In the genomic region with DNA sequence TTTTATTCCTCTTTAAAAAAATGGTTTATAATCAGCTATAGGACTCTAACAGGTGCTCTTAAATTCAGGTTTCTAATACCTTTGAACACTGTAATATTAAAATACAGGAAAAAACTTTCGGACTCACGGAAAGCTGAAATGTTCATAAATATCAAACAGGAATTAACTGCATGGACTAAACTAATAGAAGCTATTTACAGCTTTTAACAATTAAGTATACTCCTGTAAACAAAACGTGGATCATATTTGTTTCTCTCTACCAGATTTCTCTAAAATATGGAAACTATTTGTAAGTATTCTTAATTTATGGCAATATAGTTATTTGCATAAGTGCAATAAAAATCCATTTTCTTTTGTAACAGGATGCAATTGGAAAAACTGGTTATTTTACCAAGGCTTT, we compare ENCODE assay signal across 17 cellular contexts.
DNase-seq lines count a peak whose midpoint lies in the region; FAIRE-seq and TF ChIP-seq lines count a peak whose summit lies in the region.
"Had no signal": no experiment of that assay in that cellular context is flagged by ENCODE, and none has a peak within 500 bp of the region (broad histone marks: within the 10 kb centered on the region; RNA-seq: fewer than 3 reads in every experiment).

No MANE protein-coding gene starts in this region.

- no peak overlapping the region for H3K9ac ChIP-seq in endothelial cell of umbilical vein (replicated peaks; ENCODE audit: extremely low read depth, insufficient read depth, low read length)
- H3K9ac ChIP-seq: BLaER1 treated with 17β-estradiol and CSF1 and Interleukin-3, amounts not matched to agents 10 nM and 100 nM had no signal

- intact Hi-C loops in endothelial cell of umbilical vein (cut with micrococcal nuclease) = no loop called here

- H3K27me3 ChIP-seq in endothelial cell of umbilical vein (ENCODE audit: control insufficient read depth in 2 of 2, insufficient read depth in 2 of 2, low read length in 2 of 2) = no peaks in the 10 kb centered on the region
- H3K27me3 ChIP-seq: BLaER1 treated with 17β-estradiol and CSF1 and Interleukin-3, amounts not matched to agents 10 nM and 100 nM had no signal

- in situ Hi-C loops in Caki2 (cut with HindIII; ENCODE audit: low pct_unique_long_range_greater_than_20kb, low sequenced_read_pairs) = no loop called here

- dilution Hi-C loops in endothelial cell of umbilical vein (cut with MboI; ENCODE audit: extremely low pct_ligation_motif_present, low sequenced_read_pairs) = no loop called here

- H3K4me3 ChIP-seq in endothelial cell of umbilical vein (replicated peaks in 1 of 3; ENCODE audit: insufficient read depth in 1 of 3, low read depth in 1 of 3, low read length in 3 of 3) = no peak overlapping the region
- H3K4me3 ChIP-seq: GM12878, GM23338 had no signal

- CTCF ChIA-PET in endothelial cell of umbilical vein (lab: Charles Lee) = interaction anchor here (0.7 kb wide), 1 partner anchor 24 kb away, joined by 3 read pairs; no protein-coding TSS in a partner anchor

- TF ChIP-seq POLR2A in endothelial cell of umbilical vein (IDR thresholded peaks at IDR 0.05; ENCODE audit: low read depth, low read length) = no peak

- H2AFZ ChIP-seq in endothelial cell of umbilical vein (ENCODE audit: low read depth, low read length) = no peak overlapping the region
- H2AFZ ChIP-seq: GM23338 had no signal

- no peaks in the 10 kb centered on the region for H3K79me2 ChIP-seq in endothelial cell of umbilical vein (ENCODE audit: control insufficient read depth, insufficient read depth, low read length)

- peak; percentile 16 for DNase-seq in Caki2 (ENCODE audit: low read depth)
- DNase-seq in GM19239 (ENCODE audit: insufficient read length, low spot score) = no peak
- DNase-seq in OCI-M1 (lab: John Stamatoyannopoulos, UW) = peak; percentile 43
- peak; percentile 21 for DNase-seq in endothelial cell of umbilical vein (ENCODE audit: low read depth, low spot score)
- no peak for DNase-seq in NCI-H226
- DNase-seq in NCI-H69 (lab: John Stamatoyannopoulos, UW) = no peak
- DNase-seq in NCI-H2196 treated with DMSO at 0.1 percent for 48 hours (lab: John Stamatoyannopoulos, UW; ENCODE audit: unreplicated experiment) = no peak
- DNase-seq in DMS 273 treated with DMSO at 0.1 percent for 48 hours (lab: John Stamatoyannopoulos, UW) = no peak
- DNase-seq: ACHN, Calu3, DND-41, H7, IMR-90 had no signal

- H3K36me3 ChIP-seq in endothelial cell of umbilical vein (ENCODE audit: control insufficient read depth in 2 of 2, extremely low read depth in 1 of 2, insufficient read depth in 2 of 2, low read length in 2 of 2) = no peaks in the 10 kb centered on the region

- BruUV-seq in endothelial cell of umbilical vein (replicated peaks; lab: Mats Ljungman, UMichigan) = no TSS peak

- H3K9me1 ChIP-seq in endothelial cell of umbilical vein (replicated peaks; ENCODE audit: control insufficient read depth, extremely low read depth, insufficient read depth, low read length) = no peaks in the 10 kb centered on the region

- H3K4me2 ChIP-seq in endothelial cell of umbilical vein (ENCODE audit: insufficient read depth, low read length) = no peak overlapping the region
- H3K4me2 ChIP-seq: BLaER1 treated with 17β-estradiol and CSF1 and Interleukin-3, amounts not matched to agents 10 nM and 100 nM; GM23338 had no signal

- H3K4me1 ChIP-seq in endothelial cell of umbilical vein (ENCODE audit: control insufficient read depth, extremely low read depth, insufficient read depth, low read length) = no peaks in the 10 kb centered on the region

- POLR2A ChIA-PET in endothelial cell of umbilical vein (lab: Charles Lee) = no interaction called here

- H3K9me3 ChIP-seq in endothelial cell of umbilical vein (replicated peaks; ENCODE audit: control insufficient read depth, insufficient read depth, low read length) = peaks cover 7% of the 10 kb centered on the region

- H4K20me1 ChIP-seq in endothelial cell of umbilical vein (replicated peaks; ENCODE audit: control insufficient read depth, extremely low read depth, insufficient read depth, low read length) = no peaks in the 10 kb centered on the region
- H4K20me1 ChIP-seq: BLaER1 treated with 17β-estradiol and CSF1 and Interleukin-3, amounts not matched to agents 10 nM and 100 nM had no signal

- no peak overlapping the region for H3K27ac ChIP-seq in endothelial cell of umbilical vein (ENCODE audit: insufficient read depth, low read depth, low read length)
- H3K27ac ChIP-seq: BLaER1 treated with 17β-estradiol and CSF1 and Interleukin-3, amounts not matched to agents 10 nM and 100 nM had no signal

- FAIRE-seq in GM19239 (lab: Jason Lieb, UNC) (peak; percentile 35), endothelial cell of umbilical vein (lab: Jason Lieb, UNC) (no peak)
- FAIRE-seq: GM12878, GM18507 had no signal

- TF ChIP-seq CTCF in endothelial cell of umbilical vein (IDR thresholded peaks at IDR 0.05; ENCODE audit: extremely low read depth in 1 of 2, insufficient read depth in 1 of 2, low read depth in 1 of 2, low read length in 2 of 2) = no peak

TF ChIP-seq in endothelial cell of umbilical vein, 7 proteins besides CTCF, POLR2A, EP300 and RAD21:
- TF ChIP-seq GATA2 (IDR thresholded peaks at IDR 0.05; ENCODE audit: insufficient read depth, insufficient read length, low read depth, low read length) (no peak), MYC (IDR thresholded peaks at IDR 0.05; ENCODE audit: low read depth, low read length) (no peak), EZH2 (IDR thresholded peaks at IDR 0.05; ENCODE audit: borderline replicate concordance, low read depth, low read length, severe bottlenecking) (no peak), JUN (IDR thresholded peaks at IDR 0.05; ENCODE audit: borderline replicate concordance, insufficient read depth, insufficient read length, low read depth) (no peak), FOS (IDR thresholded peaks at IDR 0.05; ENCODE audit: borderline replicate concordance, insufficient read depth, low read length) (no peak), POLR2AphosphoS5 (IDR thresholded peaks at IDR 0.05; ENCODE audit: insufficient read depth, low read depth, low read length) (no peak)
- TF ChIP-seq, protein P1, sequence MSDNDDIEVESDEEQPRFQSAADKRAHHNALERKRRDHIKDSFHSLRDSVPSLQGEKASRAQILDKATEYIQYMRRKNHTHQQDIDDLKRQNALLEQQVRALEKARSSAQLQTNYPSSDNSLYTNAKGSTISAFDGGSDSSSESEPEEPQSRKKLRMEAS (IDR thresholded peaks at IDR 0.05; ENCODE audit: insufficient read depth, insufficient read length) = no peak
TF ChIP-seq in endothelial cell of umbilical vein: peak in this region for 0.

Comparison
In these comparisons a context has a peak if more than half of its experiments do, and no peak if none do; other contexts are left out.
1. DNase-seq: peak in Caki2 (single experiment), OCI-M1 (single experiment) and endothelial cell of umbilical vein (single experiment); none in GM19239 (single experiment), NCI-H226 (single experiment), NCI-H69 (single experiment), NCI-H2196 treated with DMSO at 0.1 percent for 48 hours (single experiment) and DMS 273 treated with DMSO at 0.1 percent for 48 hours (single experiment).